In genomic region chr3:138329127-138329983, GRCh38 we compare ENCODE assay signal across 1 cellular context.
TF ChIP-seq lines count a peak whose summit lies in the region.

A gene with protein sequence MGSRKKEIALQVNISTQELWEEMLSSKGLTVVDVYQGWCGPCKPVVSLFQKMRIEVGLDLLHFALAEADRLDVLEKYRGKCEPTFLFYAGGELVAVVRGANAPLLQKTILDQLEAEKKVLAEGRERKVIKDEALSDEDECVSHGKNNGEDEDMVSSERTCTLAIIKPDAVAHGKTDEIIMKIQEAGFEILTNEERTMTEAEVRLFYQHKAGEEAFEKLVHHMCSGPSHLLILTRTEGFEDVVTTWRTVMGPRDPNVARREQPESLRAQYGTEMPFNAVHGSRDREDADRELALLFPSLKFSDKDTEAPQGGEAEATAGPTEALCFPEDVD (minus strand): TSS chr3:138329851. CDS start chr3:138329335, 516 bp downstream.

TF ChIP-seq in HepG2, 621 proteins besides CTCF, POLR2A, EP300 and RAD21 (continued from another document and continues in another):
- TF ChIP-seq, protein P1, sequence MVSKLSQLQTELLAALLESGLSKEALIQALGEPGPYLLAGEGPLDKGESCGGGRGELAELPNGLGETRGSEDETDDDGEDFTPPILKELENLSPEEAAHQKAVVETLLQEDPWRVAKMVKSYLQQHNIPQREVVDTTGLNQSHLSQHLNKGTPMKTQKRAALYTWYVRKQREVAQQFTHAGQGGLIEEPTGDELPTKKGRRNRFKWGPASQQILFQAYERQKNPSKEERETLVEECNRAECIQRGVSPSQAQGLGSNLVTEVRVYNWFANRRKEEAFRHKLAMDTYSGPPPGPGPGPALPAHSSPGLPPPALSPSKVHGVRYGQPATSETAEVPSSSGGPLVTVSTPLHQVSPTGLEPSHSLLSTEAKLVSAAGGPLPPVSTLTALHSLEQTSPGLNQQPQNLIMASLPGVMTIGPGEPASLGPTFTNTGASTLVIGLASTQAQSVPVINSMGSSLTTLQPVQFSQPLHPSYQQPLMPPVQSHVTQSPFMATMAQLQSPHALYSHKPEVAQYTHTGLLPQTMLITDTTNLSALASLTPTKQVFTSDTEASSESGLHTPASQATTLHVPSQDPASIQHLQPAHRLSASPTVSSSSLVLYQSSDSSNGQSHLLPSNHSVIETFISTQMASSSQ (IDR thresholded peaks at IDR 0.05; ENCODE audit: low read depth): no peak
- TF ChIP-seq, protein P1 (CRISPR knock-in tag; IDR thresholded peaks at IDR 0.05; ENCODE audit: borderline replicate concordance): 0 out of 2 replicates have a peak, but pooled peaks have one; percentile 48
- peak; percentile 71; the same call in 1 of the 2 replicates for TF ChIP-seq ZNF766 (CRISPR knock-in tag; IDR thresholded peaks at IDR 0.05; ENCODE audit: borderline replicate concordance)
- TF ChIP-seq MEIS2 (CRISPR knock-in tag; IDR thresholded peaks at IDR 0.05): no peak; the same call in 1 of the 2 replicates
- TF ChIP-seq ZNF7 (CRISPR knock-in tag; IDR thresholded peaks at IDR 0.05): no peak
- TF ChIP-seq NCOA1 (CRISPR knock-in tag; IDR thresholded peaks at IDR 0.05): 0 out of 2 replicates have a peak, but pooled peaks have one; percentile 38
- no peak for TF ChIP-seq ZNF761 (CRISPR knock-in tag; conservative IDR thresholded peaks at IDR 0.05)
- TF ChIP-seq JUNB (CRISPR knock-in tag; IDR thresholded peaks at IDR 0.05; ENCODE audit: borderline replicate concordance): no peak
- TF ChIP-seq PITX1 (CRISPR knock-in tag; IDR thresholded peaks at IDR 0.05): no peak
- TF ChIP-seq ZBTB3 (CRISPR knock-in tag; IDR thresholded peaks at IDR 0.05; ENCODE audit: borderline replicate concordance, low read depth): 0 out of 2 replicates have a peak, but pooled peaks have one; percentile 44
- TF ChIP-seq ZNF678 (CRISPR knock-in tag; IDR thresholded peaks at IDR 0.05): peak; percentile 68; the same call in 1 of the 2 replicates
- no peak for TF ChIP-seq ETS1 (CRISPR knock-in tag; IDR thresholded peaks at IDR 0.05)
- TF ChIP-seq, protein P2, sequence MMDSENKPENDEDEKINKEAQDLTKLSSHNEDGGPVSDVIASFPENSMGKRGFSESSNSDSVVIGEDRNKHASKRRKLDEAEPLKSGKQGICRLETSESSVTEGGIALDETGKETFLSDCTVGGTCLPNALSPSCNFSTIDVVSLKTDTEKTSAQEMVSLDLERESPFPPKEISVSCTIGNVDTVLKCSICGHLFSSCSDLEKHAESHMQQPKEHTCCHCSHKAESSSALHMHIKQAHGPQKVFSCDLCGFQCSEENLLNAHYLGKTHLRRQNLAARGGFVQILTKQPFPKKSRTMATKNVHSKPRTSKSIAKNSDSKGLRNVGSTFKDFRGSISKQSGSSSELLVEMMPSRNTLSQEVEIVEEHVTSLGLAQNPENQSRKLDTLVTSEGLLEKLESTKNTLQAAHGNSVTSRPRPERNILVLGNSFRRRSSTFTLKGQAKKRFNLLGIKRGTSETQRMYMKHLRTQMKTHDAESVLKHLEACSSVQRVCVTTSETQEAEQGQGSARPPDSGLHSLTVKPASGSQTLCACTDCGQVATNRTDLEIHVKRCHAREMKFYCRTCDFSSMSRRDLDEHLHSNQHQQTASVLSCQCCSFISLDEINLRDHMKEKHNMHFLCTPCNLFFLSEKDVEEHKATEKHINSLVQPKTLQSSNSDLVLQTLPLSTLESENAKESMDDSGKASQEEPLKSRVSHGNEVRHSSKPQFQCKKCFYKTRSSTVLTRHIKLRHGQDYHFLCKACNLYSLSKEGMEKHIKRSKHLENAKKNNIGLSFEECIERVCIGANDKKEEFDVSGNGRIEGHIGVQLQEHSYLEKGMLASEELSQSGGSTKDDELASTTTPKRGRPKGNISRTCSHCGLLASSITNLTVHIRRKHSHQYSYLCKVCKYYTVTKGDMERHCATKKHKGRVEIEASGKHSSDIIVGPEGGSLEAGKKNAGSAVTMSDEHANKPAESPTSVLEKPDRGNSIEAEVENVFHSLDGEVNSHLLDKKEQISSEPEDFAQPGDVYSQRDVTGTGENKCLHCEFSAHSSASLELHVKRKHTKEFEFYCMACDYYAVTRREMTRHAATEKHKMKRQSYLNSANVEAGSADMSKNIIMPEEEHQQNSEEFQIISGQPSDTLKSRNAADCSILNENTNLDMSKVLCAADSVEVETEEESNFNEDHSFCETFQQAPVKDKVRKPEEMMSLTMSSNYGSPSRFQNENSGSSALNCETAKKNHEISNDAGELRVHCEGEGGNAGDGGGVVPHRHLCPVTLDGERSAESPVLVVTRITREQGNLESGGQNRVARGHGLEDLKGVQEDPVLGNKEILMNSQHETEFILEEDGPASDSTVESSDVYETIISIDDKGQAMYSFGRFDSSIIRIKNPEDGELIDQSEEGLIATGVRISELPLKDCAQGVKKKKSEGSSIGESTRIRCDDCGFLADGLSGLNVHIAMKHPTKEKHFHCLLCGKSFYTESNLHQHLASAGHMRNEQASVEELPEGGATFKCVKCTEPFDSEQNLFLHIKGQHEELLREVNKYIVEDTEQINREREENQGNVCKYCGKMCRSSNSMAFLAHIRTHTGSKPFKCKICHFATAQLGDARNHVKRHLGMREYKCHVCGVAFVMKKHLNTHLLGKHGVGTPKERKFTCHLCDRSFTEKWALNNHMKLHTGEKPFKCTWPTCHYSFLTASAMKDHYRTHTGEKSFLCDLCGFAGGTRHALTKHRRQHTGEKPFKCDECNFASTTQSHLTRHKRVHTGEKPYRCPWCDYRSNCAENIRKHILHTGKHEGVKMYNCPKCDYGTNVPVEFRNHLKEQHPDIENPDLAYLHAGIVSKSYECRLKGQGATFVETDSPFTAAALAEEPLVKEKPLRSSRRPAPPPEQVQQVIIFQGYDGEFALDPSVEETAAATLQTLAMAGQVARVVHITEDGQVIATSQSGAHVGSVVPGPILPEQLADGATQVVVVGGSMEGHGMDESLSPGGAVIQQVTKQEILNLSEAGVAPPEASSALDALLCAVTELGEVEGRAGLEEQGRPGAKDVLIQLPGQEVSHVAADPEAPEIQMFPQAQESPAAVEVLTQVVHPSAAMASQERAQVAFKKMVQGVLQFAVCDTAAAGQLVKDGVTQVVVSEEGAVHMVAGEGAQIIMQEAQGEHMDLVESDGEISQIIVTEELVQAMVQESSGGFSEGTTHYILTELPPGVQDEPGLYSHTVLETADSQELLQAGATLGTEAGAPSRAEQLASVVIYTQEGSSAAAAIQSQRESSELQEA (CRISPR knock-in tag; IDR thresholded peaks at IDR 0.05; ENCODE audit: not compliant biosample characterization): no peak
- TF ChIP-seq SMAD9 (CRISPR knock-in tag; IDR thresholded peaks at IDR 0.05): no peak
- TF ChIP-seq ATF6 (CRISPR knock-in tag; conservative IDR thresholded peaks at IDR 0.05): no peak
- no peak for TF ChIP-seq HMG20B (CRISPR knock-in tag; conservative IDR thresholded peaks at IDR 0.05)
- TF ChIP-seq, protein P3, sequence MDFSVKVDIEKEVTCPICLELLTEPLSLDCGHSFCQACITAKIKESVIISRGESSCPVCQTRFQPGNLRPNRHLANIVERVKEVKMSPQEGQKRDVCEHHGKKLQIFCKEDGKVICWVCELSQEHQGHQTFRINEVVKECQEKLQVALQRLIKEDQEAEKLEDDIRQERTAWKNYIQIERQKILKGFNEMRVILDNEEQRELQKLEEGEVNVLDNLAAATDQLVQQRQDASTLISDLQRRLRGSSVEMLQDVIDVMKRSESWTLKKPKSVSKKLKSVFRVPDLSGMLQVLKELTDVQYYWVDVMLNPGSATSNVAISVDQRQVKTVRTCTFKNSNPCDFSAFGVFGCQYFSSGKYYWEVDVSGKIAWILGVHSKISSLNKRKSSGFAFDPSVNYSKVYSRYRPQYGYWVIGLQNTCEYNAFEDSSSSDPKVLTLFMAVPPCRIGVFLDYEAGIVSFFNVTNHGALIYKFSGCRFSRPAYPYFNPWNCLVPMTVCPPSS (IDR thresholded peaks at IDR 0.05): no peak
- no peak for TF ChIP-seq THAP11 (CRISPR knock-in tag; IDR thresholded peaks at IDR 0.05)
- no peak; the same call in 1 of the 2 replicates for TF ChIP-seq NFATC3 (CRISPR knock-in tag; IDR thresholded peaks at IDR 0.05)
- TF ChIP-seq CREB1 (IDR thresholded peaks at IDR 0.05): 0 out of 2 replicates have a peak, but pooled peaks have one; percentile 11
- TF ChIP-seq CREB1 (CRISPR knock-in tag; IDR thresholded peaks at IDR 0.05): no peak
- no peak for TF ChIP-seq PTBP1 (IDR thresholded peaks at IDR 0.05; ENCODE audit: low read depth, low read length, poor library complexity, severe bottlenecking)
- TF ChIP-seq, protein P4, sequence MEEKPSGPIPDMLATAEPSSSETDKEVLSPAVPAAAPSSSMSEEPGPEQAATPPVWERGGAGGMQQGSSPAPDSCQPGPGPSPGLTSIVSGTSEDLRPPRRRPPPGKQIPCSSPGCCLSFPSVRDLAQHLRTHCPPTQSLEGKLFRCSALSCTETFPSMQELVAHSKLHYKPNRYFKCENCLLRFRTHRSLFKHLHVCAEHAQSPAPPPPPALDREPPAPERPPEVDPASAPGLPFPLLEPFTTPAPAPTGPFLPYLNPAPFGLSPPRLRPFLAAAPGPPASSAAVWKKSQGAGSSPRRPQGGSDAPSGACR (CRISPR knock-in tag; IDR thresholded peaks at IDR 0.05): no peak
- no peak for TF ChIP-seq HNF4A (CRISPR knock-in tag; IDR thresholded peaks at IDR 0.05)
- no peak for TF ChIP-seq ATAD3A (CRISPR knock-in tag; IDR thresholded peaks at IDR 0.05)
- no peak for TF ChIP-seq SOX13 (IDR thresholded peaks at IDR 0.05)
- TF ChIP-seq SOX13 (CRISPR knock-in tag; conservative IDR thresholded peaks at IDR 0.05 in 1 of 2, IDR thresholded peaks at IDR 0.05 in 1 of 2): no peak; a peak in 1 of 4 replicates
- TF ChIP-seq ZNF333 (CRISPR knock-in tag; IDR thresholded peaks at IDR 0.05; ENCODE audit: borderline replicate concordance): peak; percentile 63; the same call in 1 of the 2 replicates
- no peak for TF ChIP-seq NFE2L2 (IDR thresholded peaks at IDR 0.05; ENCODE audit: low read length)
- no peak for TF ChIP-seq AKNA (CRISPR knock-in tag; IDR thresholded peaks at IDR 0.05; ENCODE audit: borderline replicate concordance)
- TF ChIP-seq KLF13 (CRISPR knock-in tag; IDR thresholded peaks at IDR 0.05): no peak
- TF ChIP-seq FOSL2 (CRISPR knock-in tag; IDR thresholded peaks at IDR 0.05): no peak
- TF ChIP-seq MXI1 (IDR thresholded peaks at IDR 0.05; ENCODE audit: borderline replicate concordance, low read depth, low read length): peak; percentile 79; the same call in 1 of the 3 replicates
- TF ChIP-seq ZNF292 (CRISPR knock-in tag; IDR thresholded peaks at IDR 0.05; ENCODE audit: borderline replicate concordance, low read depth): 0 out of 2 replicates have a peak, but pooled peaks have one; percentile 22
